ENCODE assay signal across 17 cellular contexts in the genomic region with DNA sequence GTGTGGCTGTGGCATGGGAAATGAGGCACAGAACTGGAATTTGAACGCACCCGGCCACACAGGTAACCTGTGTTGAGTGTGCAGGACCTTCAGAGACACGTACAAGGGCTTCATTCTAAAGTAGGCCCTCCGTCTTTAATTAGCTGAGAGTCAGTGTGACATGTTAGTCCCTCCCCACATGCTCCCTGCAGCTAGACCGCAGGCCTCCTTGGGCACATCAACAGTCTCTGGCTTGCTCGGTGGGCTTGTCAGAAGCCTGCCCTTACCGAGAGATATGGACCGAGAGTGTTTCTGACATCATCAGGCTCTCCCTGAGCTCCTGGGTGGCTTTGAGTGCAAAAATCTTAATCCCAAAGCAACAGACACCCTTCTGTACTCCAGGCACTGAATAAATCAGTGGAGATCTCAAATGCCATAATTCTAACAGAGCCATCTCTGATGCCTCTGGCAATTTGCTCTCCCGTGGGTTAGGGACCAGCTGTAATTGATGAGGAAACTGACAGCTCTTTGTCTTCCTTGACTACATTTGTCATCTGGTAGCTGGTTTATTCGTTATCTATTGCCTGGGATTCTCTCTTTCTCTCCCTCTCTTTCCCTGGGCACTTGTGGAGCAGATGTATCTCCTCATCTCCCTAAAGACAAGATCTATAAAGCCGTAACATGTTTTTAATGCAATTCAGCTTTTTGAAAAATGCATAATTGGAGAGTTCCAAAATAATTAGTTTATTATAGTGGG.
A peak's percentile ranks its signal among the peaks of the same experiment; 100 is the strongest.
DNase-seq lines count a peak whose midpoint lies in the region; ATAC-seq and TF ChIP-seq lines count a peak whose summit lies in the region.
"Had no signal": no experiment of that assay in that cellular context is flagged by ENCODE, and none has a peak within 500 bp of the region (broad histone marks: within the 10 kb centered on the region; RNA-seq: fewer than 3 reads in every experiment).

No MANE protein-coding gene starts in this region.

- no peaks in the 10 kb centered on the region for H3K9me3 ChIP-seq in MG63
- H3K9me3 ChIP-seq: BE2C had no signal

- H3K27me3 ChIP-seq in MG63, result no peaks in the 10 kb centered on the region
- H3K27me3 ChIP-seq: BE2C; BLaER1 treated with 17β-estradiol and CSF1 and Interleukin-3, amounts not matched to agents 10 nM and 100 nM had no signal

- H3K27ac Mint-ChIP-seq in glutamatergic neuron (ENCODE audit: unreplicated experiment), result peak overlapping the region; percentile 62
- H3K27ac Mint-ChIP-seq: CD14-positive monocyte; CD4-positive, alpha-beta T cell had no signal

- no peaks in the 10 kb centered on the region for H3K36me3 ChIP-seq in MG63
- H3K36me3 ChIP-seq: BE2C; BLaER1 treated with 17β-estradiol and CSF1 and Interleukin-3, amounts not matched to agents 10 nM and 100 nM had no signal

- ATAC-seq in SK-N-SH treated with all-trans-retinoic acid at 6 μM for 48 hours, result no peak

- H3K4me1 Mint-ChIP-seq in glutamatergic neuron (ENCODE audit: low read depth, unreplicated experiment), result peaks cover 6% of the 10 kb centered on the region
- H3K4me1 Mint-ChIP-seq: CD14-positive monocyte; CD8-positive, alpha-beta memory T cell had no signal

- no peak for TF ChIP-seq CTCF in glutamatergic neuron (IDR thresholded peaks at IDR 0.05; ENCODE audit: partially characterized antibody, unreplicated experiment)

- DNase-seq in ELF-1 (ENCODE audit: low read depth, low spot score), result peak; percentile 32
- DNase-seq in glutamatergic neuron, result no peak
- DNase-seq in retina, result peak; percentile 29
- no peak for DNase-seq in NCI-H2171 treated with DMSO at 0.1 percent for 48 hours (lab: John Stamatoyannopoulos, UW)
- DNase-seq in AG20443 (ENCODE audit: low spot score), result no peak
- DNase-seq in MG63, result no peak
- DNase-seq: BE2C; CD4-positive, alpha-beta T cell; CD8-positive, alpha-beta memory T cell; DMS 273 treated with DMSO at 0.1 percent for 48 hours; DMS79; GOT3; H7; HCEC 1CT had no signal

- H3K36me3 Mint-ChIP-seq in glutamatergic neuron (ENCODE audit: unreplicated experiment), result no peaks in the 10 kb centered on the region
- H3K36me3 Mint-ChIP-seq: CD14-positive monocyte; CD8-positive, alpha-beta memory T cell had no signal

- H3K27me3 Mint-ChIP-seq in glutamatergic neuron (ENCODE audit: unreplicated experiment), result peaks cover 5% of the 10 kb centered on the region
- H3K27me3 Mint-ChIP-seq: CD4-positive, alpha-beta T cell; CD8-positive, alpha-beta memory T cell had no signal

- H3K4me3 ChIP-seq in MG63, result no peak overlapping the region
- H3K4me3 ChIP-seq: BLaER1 treated with 17β-estradiol and CSF1 and Interleukin-3, amounts not matched to agents 10 nM and 100 nM had no signal

- H3K9me3 Mint-ChIP-seq in glutamatergic neuron (ENCODE audit: unreplicated experiment), result no peaks in the 10 kb centered on the region
- H3K9me3 Mint-ChIP-seq: CD4-positive, alpha-beta T cell had no signal

- no peak overlapping the region for H3K4me3 Mint-ChIP-seq in glutamatergic neuron (ENCODE audit: unreplicated experiment)
- H3K4me3 Mint-ChIP-seq: CD14-positive monocyte; CD4-positive, alpha-beta T cell; CD8-positive, alpha-beta memory T cell had no signal

TF ChIP-seq in SK-N-SH treated with all-trans-retinoic acid at 6 μM for 48 hours, 23 proteins besides CTCF, POLR2A, EP300 and RAD21:
- TF ChIP-seq CSDC2 (CRISPR knock-in tag; IDR thresholded peaks at IDR 0.05), result no peak
- TF ChIP-seq ZC3H10 (CRISPR knock-in tag; IDR thresholded peaks at IDR 0.05), result no peak
- 0 out of 2 replicates have a peak, but pooled peaks have one; percentile 37 for TF ChIP-seq ZNF8 (CRISPR knock-in tag; IDR thresholded peaks at IDR 0.05)
- no peak for TF ChIP-seq PPARA (CRISPR knock-in tag; IDR thresholded peaks at IDR 0.05; ENCODE audit: borderline replicate concordance)
- peak; percentile 89 for TF ChIP-seq TCF4 (CRISPR knock-in tag; IDR thresholded peaks at IDR 0.05; ENCODE audit: borderline replicate concordance)
- TF ChIP-seq, protein P1, sequence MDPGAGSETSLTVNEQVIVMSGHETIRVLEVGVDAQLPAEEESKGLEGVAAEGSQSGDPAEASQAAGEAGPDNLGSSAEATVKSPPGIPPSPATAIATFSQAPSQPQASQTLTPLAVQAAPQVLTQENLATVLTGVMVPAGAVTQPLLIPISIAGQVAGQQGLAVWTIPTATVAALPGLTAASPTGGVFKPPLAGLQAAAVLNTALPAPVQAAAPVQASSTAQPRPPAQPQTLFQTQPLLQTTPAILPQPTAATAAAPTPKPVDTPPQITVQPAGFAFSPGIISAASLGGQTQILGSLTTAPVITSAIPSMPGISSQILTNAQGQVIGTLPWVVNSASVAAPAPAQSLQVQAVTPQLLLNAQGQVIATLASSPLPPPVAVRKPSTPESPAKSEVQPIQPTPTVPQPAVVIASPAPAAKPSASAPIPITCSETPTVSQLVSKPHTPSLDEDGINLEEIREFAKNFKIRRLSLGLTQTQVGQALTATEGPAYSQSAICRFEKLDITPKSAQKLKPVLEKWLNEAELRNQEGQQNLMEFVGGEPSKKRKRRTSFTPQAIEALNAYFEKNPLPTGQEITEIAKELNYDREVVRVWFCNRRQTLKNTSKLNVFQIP (CRISPR knock-in tag; IDR thresholded peaks at IDR 0.05; ENCODE audit: borderline replicate concordance, low read depth), result no peak
- peak; percentile 80 for TF ChIP-seq TSHZ2 (CRISPR knock-in tag; IDR thresholded peaks at IDR 0.05)
- TF ChIP-seq, protein P2, sequence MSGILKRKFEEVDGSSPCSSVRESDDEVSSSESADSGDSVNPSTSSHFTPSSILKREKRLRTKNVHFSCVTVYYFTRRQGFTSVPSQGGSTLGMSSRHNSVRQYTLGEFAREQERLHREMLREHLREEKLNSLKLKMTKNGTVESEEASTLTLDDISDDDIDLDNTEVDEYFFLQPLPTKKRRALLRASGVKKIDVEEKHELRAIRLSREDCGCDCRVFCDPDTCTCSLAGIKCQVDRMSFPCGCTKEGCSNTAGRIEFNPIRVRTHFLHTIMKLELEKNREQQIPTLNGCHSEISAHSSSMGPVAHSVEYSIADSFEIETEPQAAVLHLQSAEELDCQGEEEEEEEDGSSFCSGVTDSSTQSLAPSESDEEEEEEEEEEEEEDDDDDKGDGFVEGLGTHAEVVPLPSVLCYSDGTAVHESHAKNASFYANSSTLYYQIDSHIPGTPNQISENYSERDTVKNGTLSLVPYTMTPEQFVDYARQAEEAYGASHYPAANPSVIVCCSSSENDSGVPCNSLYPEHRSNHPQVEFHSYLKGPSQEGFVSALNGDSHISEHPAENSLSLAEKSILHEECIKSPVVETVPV (CRISPR knock-in tag; IDR thresholded peaks at IDR 0.05), result 0 out of 2 replicates have a peak, but pooled peaks have one; percentile 55
TF ChIP-seq in SK-N-SH treated with all-trans-retinoic acid at 6 μM for 48 hours: peak in this region for 4.

Comparison
In these comparisons a context has a peak if more than half of its experiments do, and no peak if none do; other contexts are left out.
1. DNase-seq: peak in ELF-1 (single experiment) and retina (single experiment); none in glutamatergic neuron (single experiment), NCI-H2171 treated with DMSO at 0.1 percent for 48 hours (single experiment), AG20443 (single experiment) and MG63 (single experiment).